31 cellular contexts compared by ENCODE assay signal in genomic region chr4:81826817-81827424, GRCh38.
"Had no signal": no experiment of that assay in that cellular context is flagged by ENCODE, and none has a peak within 500 bp of the region (broad histone marks: within the 10 kb centered on the region; RNA-seq: fewer than 3 reads in every experiment).

No MANE protein-coding gene starts in this region.

- H3K27me3 Mint-ChIP-seq: activated naive CD8-positive, alpha-beta T cell treated with anti-CD3 and anti-CD28 coated beads, Interleukin-2, amount 10 ng/mL, durations not matched to agents 7 days and 5 days had no signal

- H3K9me3 ChIP-seq: adrenal gland, Peyer's patch, SJSA1, SK-N-SH had no signal

- H3K4me2 ChIP-seq: SK-N-SH had no signal

- H3K27me3 ChIP-seq: adrenal gland, brain microvascular endothelial cell, Peyer's patch, SJSA1 had no signal

- H3K4me3 ChIP-seq: adrenal gland, Peyer's patch, SJSA1 had no signal

- H3K36me3 ChIP-seq: adrenal gland, brain microvascular endothelial cell, Peyer's patch, SJSA1 had no signal

- H3K9me2 ChIP-seq: SK-N-SH had no signal

- H3K9me3 Mint-ChIP-seq: activated T-helper 2 cell treated with anti-CD3 and anti-CD28 coated beads, Interferon-gamma antibody, Interleukin-2, Interleukin-4, amounts not matched to agents 10 μg/mL and 5 μg/mL and 100 μg/mL, durations not matched to agents 14 hours and 24 hours and 36 hours; T-helper 1 cell treated with Interleukin-12 subunit alpha and Interleukin-12 subunit beta and Interleukin-4 antibody, amounts not matched to agents 30 μg/mL and 1 μg/mL, for 36 hours; T-helper 2 cell treated with Interferon-gamma antibody and Interleukin-4, amounts not matched to agents 5 μg/mL and 100 μg/mL, for 36 hours had no signal

- ATAC-seq: PC-3 had no signal

- H3K27ac Mint-ChIP-seq: activated naive CD8-positive, alpha-beta T cell treated with anti-CD3 and anti-CD28 coated beads, Interleukin-2, amount 10 ng/mL, durations not matched to agents 7 days and 5 days; activated T-helper 2 cell treated with anti-CD3 and anti-CD28 coated beads, Interferon-gamma antibody, Interleukin-2, Interleukin-4, amounts not matched to agents 10 μg/mL and 5 μg/mL and 100 μg/mL, durations not matched to agents 14 hours and 24 hours and 36 hours; T-helper 1 cell treated with Interleukin-12 subunit alpha and Interleukin-12 subunit beta and Interleukin-4 antibody, amounts not matched to agents 30 μg/mL and 1 μg/mL, for 36 hours; T-helper 2 cell treated with Interferon-gamma antibody and Interleukin-4, amounts not matched to agents 5 μg/mL and 100 μg/mL, for 36 hours had no signal

- H3K36me3 Mint-ChIP-seq: activated naive CD8-positive, alpha-beta T cell treated with anti-CD3 and anti-CD28 coated beads, Interleukin-2, amount 10 ng/mL, durations not matched to agents 7 days and 5 days had no signal

- H3K4me1 ChIP-seq: adrenal gland, Peyer's patch, SJSA1 had no signal

- H3K4me3 Mint-ChIP-seq: activated CD8-positive, alpha-beta T cell treated with anti-CD3 and anti-CD28 coated beads for 36 hours; activated naive CD8-positive, alpha-beta T cell treated with anti-CD3 and anti-CD28 coated beads, Interleukin-2, amount 10 ng/mL, durations not matched to agents 7 days and 5 days; T-helper 1 cell treated with Interleukin-12 subunit alpha and Interleukin-12 subunit beta and Interleukin-4 antibody, amounts not matched to agents 30 μg/mL and 1 μg/mL, for 36 hours; T-helper 2 cell treated with Interferon-gamma antibody and Interleukin-4, amounts not matched to agents 5 μg/mL and 100 μg/mL, for 36 hours had no signal

- H3K27ac ChIP-seq: adrenal gland, brain microvascular endothelial cell, Peyer's patch, SJSA1 had no signal

- DNase-seq: activated CD4-positive, alpha-beta T cell treated with anti-CD3 and anti-CD28 coated beads for 4 hours; activated CD4-positive, alpha-beta T cell treated with anti-CD3 and anti-CD28 coated beads, Interleukin-2, amount 50 U/mL, for 4 hours; activated CD8-positive, alpha-beta T cell treated with anti-CD3 and anti-CD28 coated beads for 36 hours; activated gamma-delta T cell; activated naive CD4-positive, alpha-beta T cell treated with Interleukin-2 at 50 U/mL for 16 hours; activated naive CD8-positive, alpha-beta T cell treated with anti-CD3 and anti-CD28 coated beads, Interleukin-2, amount 10 ng/mL, durations not matched to agents 7 days and 5 days; activated T-cell treated with anti-CD3 and anti-CD28 coated beads, Interleukin-2, amount 50 U/mL, for 1 hour; adrenal gland; anterior cingulate cortex; brain microvascular endothelial cell; central memory CD4-positive, alpha-beta T cell; NCI-H1092 treated with DMSO at 0.1 percent for 48 hours; NCI-H1417; NCI-H146; NCI-H187; NCI-H2029 treated with DMSO at 0.1 percent for 48 hours; NCI-H2107; NCI-H2171; NCI-H510A; NCI-H526; NCI-H748 treated with DMSO at 0.1 percent for 48 hours; NK-92 treated with Interleukin-12 subunit alpha and Interleukin-12 subunit beta, amount 100 ng/mL, for 24 hours; PC-3; Peyer's patch; RPMI8226; SHP77 treated with DMSO at 0.1 percent for 48 hours; SK-N-SH had no signal
